9 cellular contexts compared by ENCODE assay signal in the genomic region with DNA sequence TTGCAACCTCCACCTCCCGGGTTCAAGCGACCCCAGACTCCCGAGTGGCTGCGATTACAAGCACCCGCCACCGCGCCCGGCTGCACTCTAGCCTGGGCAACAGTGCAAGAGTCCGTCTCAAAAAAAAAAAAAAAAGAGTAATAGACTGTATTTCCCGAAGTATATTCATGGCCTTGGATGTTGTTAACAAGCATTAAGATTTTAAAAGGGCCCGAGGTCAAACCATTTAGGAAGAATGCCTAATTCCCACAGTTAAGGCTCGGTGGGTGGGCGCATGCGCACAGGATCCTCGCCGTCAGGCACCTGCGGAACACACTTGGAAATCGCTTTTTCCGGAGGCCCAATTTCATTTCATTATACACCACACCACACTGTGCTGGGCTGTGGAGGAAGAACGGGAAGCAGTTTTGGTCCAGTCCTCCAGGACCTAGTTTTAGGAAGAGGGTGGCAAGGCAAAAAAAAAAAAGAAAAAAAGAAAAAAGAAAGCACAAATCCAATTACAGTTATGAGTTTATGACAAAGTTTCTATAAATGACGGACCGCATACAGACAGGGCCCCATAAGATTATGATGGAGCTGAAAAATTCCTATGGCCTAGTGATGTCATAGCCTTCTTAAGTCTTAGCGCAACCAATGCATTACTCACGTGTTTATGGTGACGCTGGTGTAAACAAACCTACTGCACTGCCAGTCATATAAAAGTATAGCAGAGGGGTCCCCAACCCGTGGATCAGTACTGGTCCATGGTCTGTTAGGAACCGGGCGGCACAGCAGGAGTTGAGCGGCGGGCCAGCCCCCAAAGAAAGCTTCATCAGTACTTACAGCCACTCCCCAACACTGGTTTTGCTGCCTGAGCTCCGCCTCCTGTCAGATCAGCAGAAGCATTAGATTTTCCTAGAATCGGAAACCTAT. TPM values are rescaled to one million over a fixed set of nuclear protein-coding genes. Genes with fewer than 3 reads are reported as not detected.
DNase-seq lines count a peak whose midpoint lies in the region; ATAC-seq, FAIRE-seq and TF ChIP-seq lines count a peak whose summit lies in the region.
"Had no signal": no experiment of that assay in that cellular context is flagged by ENCODE, and none has a peak within 500 bp of the region (broad histone marks: within the 10 kb centered on the region; RNA-seq: fewer than 3 reads in every experiment).

No MANE protein-coding gene starts in this region.

- H3K9me3 ChIP-seq in Panc1 (ENCODE audit: control insufficient read depth, insufficient read depth, low read depth, low read length) (no peaks in the 10 kb centered on the region), kidney (ENCODE audit: control insufficient read depth in 1 of 2, low read length in 2 of 2) (no peaks in the 10 kb centered on the region)
- H3K9me3 ChIP-seq: adrenal gland had no signal

- TF ChIP-seq CTCF in Panc1 (IDR thresholded peaks at IDR 0.05) (no peak), kidney (IDR thresholded peaks at IDR 0.05; ENCODE audit: borderline replicate concordance, extremely low read depth, insufficient read depth) (no peak)

- ATAC-seq in Panc1 (peak; percentile 62), HG03457 (IDR thresholded peaks at IDR 0.05; ENCODE audit: unreplicated experiment) (no peak)

- H3K36me3 ChIP-seq in Panc1 (ENCODE audit: control insufficient read depth, insufficient read depth, low read length) (no peaks in the 10 kb centered on the region), kidney (ENCODE audit: control insufficient read depth in 1 of 2, insufficient read depth in 2 of 2, low read length in 2 of 2) (no peaks in the 10 kb centered on the region)
- H3K36me3 ChIP-seq: adrenal gland had no signal

- no peak overlapping the region for H3K27ac ChIP-seq in Panc1 (ENCODE audit: low read length)
- H3K27ac ChIP-seq in kidney (ENCODE audit: low read depth in 2 of 2, low read length in 2 of 2): no peak overlapping the region
- H3K27ac ChIP-seq: adrenal gland had no signal

- FAIRE-seq in kidney (lab: Jason Lieb, UNC): no peak

- H3K9ac ChIP-seq in kidney (ENCODE audit: low read length in 2 of 2): no peak overlapping the region

- no TSS peak for BruUV-seq in Panc1 (replicated peaks; lab: Mats Ljungman, UMichigan)

- H3K4me1 ChIP-seq in Panc1 (ENCODE audit: control insufficient read depth, insufficient read depth, low read length) (no peaks in the 10 kb centered on the region), kidney (ENCODE audit: control insufficient read depth in 1 of 2, insufficient read depth in 1 of 2, low read depth in 1 of 2, low read length in 2 of 2) (peaks cover 2 to 4% of the 10 kb centered on the region in 2 donors)

- in situ Hi-C loops in Panc1 (cut with HindIII; ENCODE audit: low pct_unique_long_range_greater_than_20kb, low sequenced_read_pairs) (no loop called here), T47D (cut with HindIII; ENCODE audit: low pct_unique_long_range_greater_than_20kb, low sequenced_read_pairs) (no loop called here)

- CTCF ChIA-PET in Panc1 (lab: Charles Lee): no interaction called here

- DNase-seq in activated T-cell treated with anti-CD3 and anti-CD28 coated beads for 1 hour (ENCODE audit: low read depth) (peak; percentile 31), activated T-cell treated with anti-CD3 and anti-CD28 coated beads for 4 hours (no peak), Panc1 (ENCODE audit: low read depth, low spot score) (no peak), T47D (ENCODE audit: low read depth in 1 of 2, low spot score in 1 of 2) (peak; percentile 53 to 81), kidney (peak; percentile 37), H4 (ENCODE audit: low spot score) (no peak)
- DNase-seq in stimulated activated CD4-positive, alpha-beta T cell treated with anti-CD3 and anti-CD28 coated beads, Interleukin-4, amount 100 ng/mL, for 1 hour: peak; percentile 57

- intact Hi-C loops in Panc1 (cut with micrococcal nuclease; ENCODE audit: unreplicated experiment) (no loop called here), kidney (cut with DNase I) (no loop called here)

- POLR2A ChIA-PET in Panc1 (lab: Charles Lee): no interaction called here

- H3K27me3 ChIP-seq in Panc1 (ENCODE audit: control insufficient read depth, insufficient read depth, low read length): no peaks in the 10 kb centered on the region
- H3K27me3 ChIP-seq: adrenal gland had no signal

- H3K4me3 ChIP-seq in Panc1 (ENCODE audit: low read depth in 2 of 2, low read length in 2 of 2) (peak overlapping the region; percentile 42 to 45), kidney (ENCODE audit: low read length in 2 of 2) (peak overlapping the region; percentile 53 to 59)

RNA-seq across cellular contexts. Expression of gene H3-3A, which starts 38.2 kb away (rescaled TPM):
- total RNA-seq in Panc1 (2021; ENCODE audit: unreplicated experiment) (404 TPM), kidney (524 TPM)
- polyA plus RNA-seq in Panc1 (2012; ENCODE audit: insufficient read length): 307 TPM
- 404 TPM for polyA plus RNA-seq in kidney (ENCODE audit: insufficient read depth, low read depth, low replicate concordance)
- 313 and 407 TPM in 2 replicates for total RNA-seq in H4 (2014; rRNA removed; shearing (Covaris generic))

Comparison
In these comparisons a context has a peak if more than half of its experiments do, and no peak if none do; other contexts are left out.
1. DNase-seq: peak in activated T-cell treated with anti-CD3 and anti-CD28 coated beads for 1 hour (single experiment), T47D (2 of 2), kidney (single experiment) and stimulated activated CD4-positive, alpha-beta T cell treated with anti-CD3 and anti-CD28 coated beads, Interleukin-4, amount 100 ng/mL, for 1 hour (single experiment); none in activated T-cell treated with anti-CD3 and anti-CD28 coated beads for 4 hours (single experiment), Panc1 (single experiment) and H4 (single experiment).